ENCODE assay signal across 26 cellular contexts in genomic region chr1:73401666-73402065, GRCh38.
DNase-seq lines count a peak whose midpoint lies in the region; ATAC-seq and TF ChIP-seq lines count a peak whose summit lies in the region.
"Had no signal": no experiment of that assay in that cellular context is flagged by ENCODE, and none has a peak within 500 bp of the region (broad histone marks: within the 10 kb centered on the region; RNA-seq: fewer than 3 reads in every experiment).

No MANE protein-coding gene starts in this region.

- no peak overlapping the region for H4K5ac ChIP-seq in mesendoderm (ENCODE audit: low read length)

- H3K4me1 ChIP-seq in mesendoderm (ENCODE audit: control insufficient read depth, low read depth, low read length), result no peaks in the 10 kb centered on the region
- H3K4me1 ChIP-seq: adrenal gland, breast epithelium, Caco-2, tibial nerve had no signal

- H3K27ac Mint-ChIP-seq in WTC11, result no peak overlapping the region
- H3K27ac Mint-ChIP-seq: B cell, T-helper 17 cell had no signal

- H2BK5ac ChIP-seq in mesendoderm (ENCODE audit: low read length), result no peak overlapping the region

- in situ Hi-C loops in GM13977 (cut with MboI; ENCODE audit: low pct_unique_long_range_greater_than_20kb, low sequenced_read_pairs, unreplicated experiment), result no loop called here

- no peaks in the 10 kb centered on the region for H3K79me2 ChIP-seq in mesendoderm (ENCODE audit: control insufficient read depth, insufficient read depth, low read length)

- H3K4me2 ChIP-seq in mesendoderm (ENCODE audit: low read length), result no peak overlapping the region

- no peak overlapping the region for H3K18ac ChIP-seq in mesendoderm (ENCODE audit: low read length)

- CTCF ChIA-PET in WTC11 (lab: Charles Lee), result no interaction called here

- no peak overlapping the region for H3K9ac ChIP-seq in mesendoderm (ENCODE audit: low read length)
- H3K9ac ChIP-seq: GM23248 had no signal

- H3K4me3 ChIP-seq in mesendoderm (ENCODE audit: low read length), result no peak overlapping the region
- H3K4me3 ChIP-seq: adrenal gland, breast epithelium, GM23248, tibial nerve had no signal

- DNase-seq in GM13977 (ENCODE audit: low spot score) (no peak), HuH-7 (ENCODE audit: low spot score) (peak; percentile 1), WTC11 (ENCODE audit: low spot score) (no peak), mesendoderm (peak; percentile 68)
- DNase-seq in NK-92 treated with Interleukin-12 subunit alpha and Interleukin-12 subunit beta, amount 100 ng/mL, for 24 hours (lab: John Stamatoyannopoulos, UW), result no peak
- DNase-seq: activated CD4-positive, alpha-beta T cell treated with anti-CD3 and anti-CD28 coated beads, Interleukin-2, amount 50 U/mL, for 4 hours; activated CD8-positive, alpha-beta memory T cell treated with anti-CD3 and anti-CD28 coated beads, Interleukin-2, amount 50 U/mL, for 48 hours; activated effector memory CD4-positive, alpha-beta T cell treated with Interleukin-2 at 50 U/mL for 16 hours; adrenal gland; Caco-2; cortex of kidney; GM23248; Kasumi-1; NCI-H1417 treated with DMSO at 0.1 percent for 48 hours; NCI-H2171; small intestine; stimulated activated CD4-positive, alpha-beta T cell treated with anti-CD3 and anti-CD28 coated beads, Interleukin-2, amount 100 ng/mL, for 48 hours; stimulated activated naive CD8-positive, alpha-beta T cell treated with anti-CD3 and anti-CD28 coated beads, Interleukin-15, Interleukin-2, amounts not matched to agents 100 U/mL and 50 U/mL, for 24 hours; T-helper 17 cell had no signal

- peak; percentile 100 for ATAC-seq in WTC11
- no peak for ATAC-seq in HG03196 (IDR thresholded peaks at IDR 0.05; ENCODE audit: unreplicated experiment)
- no peak for ATAC-seq in GM19023 (IDR thresholded peaks at IDR 0.05; ENCODE audit: unreplicated experiment)
- ATAC-seq: Panc1; stimulated activated naive CD8-positive, alpha-beta T cell treated with anti-CD3 and anti-CD28 coated beads, Interleukin-15, Interleukin-2, amounts not matched to agents 100 U/mL and 50 U/mL, for 24 hours; T-helper 17 cell had no signal

- H3K23ac ChIP-seq in mesendoderm (ENCODE audit: low read length), result no peak overlapping the region

- WGBS in mesendoderm (ENCODE audit: extremely low coverage, insufficient coverage, low lambda C conversion rate), result no CpG with 5 or more reads among the region's 2 CpGs

- POLR2A ChIA-PET in WTC11 (lab: Charles Lee), result no interaction called here

- H3K4me1 Mint-ChIP-seq in WTC11, result no peaks in the 10 kb centered on the region
- H3K4me1 Mint-ChIP-seq: B cell, T-helper 17 cell had no signal

- no peak overlapping the region for H3K4me3 Mint-ChIP-seq in WTC11
- H3K4me3 Mint-ChIP-seq: B cell, T-helper 17 cell had no signal

- no peak overlapping the region for H3K56ac ChIP-seq in mesendoderm (ENCODE audit: low read length)

- no peaks in the 10 kb centered on the region for H3K79me1 ChIP-seq in mesendoderm (ENCODE audit: low read length)

- TF ChIP-seq CTCF in GM13977 (IDR thresholded peaks at IDR 0.05; ENCODE audit: extremely low read depth, insufficient read depth, missing control alignments) (peak; percentile 26), WTC11 (IDR thresholded peaks at IDR 0.05) (no peak)

- no peak overlapping the region for H2BK120ac ChIP-seq in mesendoderm (ENCODE audit: low read depth, low read length)

- H2BK15ac ChIP-seq in mesendoderm (replicated peaks; ENCODE audit: low read depth), result no peak overlapping the region

- no peak overlapping the region for H3K27ac ChIP-seq in mesendoderm (ENCODE audit: low read depth, low read length)
- H3K27ac ChIP-seq: adrenal gland, breast epithelium, GM23248, neutrophil, tibial nerve had no signal

- no peaks in the 10 kb centered on the region for H3K36me3 Mint-ChIP-seq in WTC11

- no peak overlapping the region for H2AK5ac ChIP-seq in mesendoderm (ENCODE audit: low read length)

- no peak overlapping the region for H4K8ac ChIP-seq in mesendoderm (ENCODE audit: low read depth, low read length)

- H3K27me3 Mint-ChIP-seq in WTC11 (ENCODE audit: low read depth), result no peaks in the 10 kb centered on the region
- H3K27me3 Mint-ChIP-seq: B cell, T-helper 17 cell had no signal

- no peak overlapping the region for H3K4ac ChIP-seq in mesendoderm (ENCODE audit: low read depth, low read length)

- H3K9me3 Mint-ChIP-seq in WTC11, result peaks cover 7% of the 10 kb centered on the region

- H3K36me3 ChIP-seq in mesendoderm (ENCODE audit: control insufficient read depth, insufficient read depth, low read length), result no peaks in the 10 kb centered on the region
- H3K36me3 ChIP-seq: adrenal gland, breast epithelium, neutrophil, tibial nerve had no signal

- H3K27me3 ChIP-seq in mesendoderm (ENCODE audit: insufficient read depth, low read length, poor library complexity), result no peaks in the 10 kb centered on the region
- H3K27me3 ChIP-seq: adrenal gland, breast epithelium, neutrophil, tibial nerve had no signal

TF ChIP-seq in WTC11, 78 proteins besides CTCF, POLR2A, EP300 and RAD21:
- TF ChIP-seq IRF2 (CRISPR knock-in tag; IDR thresholded peaks at IDR 0.05; ENCODE audit: borderline replicate concordance, low read depth) (no peak), ZNF512 (CRISPR knock-in tag; IDR thresholded peaks at IDR 0.05; ENCODE audit: borderline replicate concordance) (no peak), ZNF281 (CRISPR knock-in tag; IDR thresholded peaks at IDR 0.05) (no peak), MXD4 (CRISPR knock-in tag; IDR thresholded peaks at IDR 0.05; ENCODE audit: borderline replicate concordance) (no peak), IRF1 (CRISPR knock-in tag; IDR thresholded peaks at IDR 0.05) (no peak), PRDM15 (CRISPR knock-in tag; IDR thresholded peaks at IDR 0.05) (no peak)

Comparison
In these comparisons a context has a peak if more than half of its experiments do, and no peak if none do; other contexts are left out.
1. DNase-seq: peak in HuH-7 (single experiment) and mesendoderm (single experiment); none in GM13977 (single experiment), WTC11 (single experiment) and NK-92 treated with Interleukin-12 subunit alpha and Interleukin-12 subunit beta, amount 100 ng/mL, for 24 hours (single experiment).